ENCODE assay signal across 1 cellular context in the genomic region with DNA sequence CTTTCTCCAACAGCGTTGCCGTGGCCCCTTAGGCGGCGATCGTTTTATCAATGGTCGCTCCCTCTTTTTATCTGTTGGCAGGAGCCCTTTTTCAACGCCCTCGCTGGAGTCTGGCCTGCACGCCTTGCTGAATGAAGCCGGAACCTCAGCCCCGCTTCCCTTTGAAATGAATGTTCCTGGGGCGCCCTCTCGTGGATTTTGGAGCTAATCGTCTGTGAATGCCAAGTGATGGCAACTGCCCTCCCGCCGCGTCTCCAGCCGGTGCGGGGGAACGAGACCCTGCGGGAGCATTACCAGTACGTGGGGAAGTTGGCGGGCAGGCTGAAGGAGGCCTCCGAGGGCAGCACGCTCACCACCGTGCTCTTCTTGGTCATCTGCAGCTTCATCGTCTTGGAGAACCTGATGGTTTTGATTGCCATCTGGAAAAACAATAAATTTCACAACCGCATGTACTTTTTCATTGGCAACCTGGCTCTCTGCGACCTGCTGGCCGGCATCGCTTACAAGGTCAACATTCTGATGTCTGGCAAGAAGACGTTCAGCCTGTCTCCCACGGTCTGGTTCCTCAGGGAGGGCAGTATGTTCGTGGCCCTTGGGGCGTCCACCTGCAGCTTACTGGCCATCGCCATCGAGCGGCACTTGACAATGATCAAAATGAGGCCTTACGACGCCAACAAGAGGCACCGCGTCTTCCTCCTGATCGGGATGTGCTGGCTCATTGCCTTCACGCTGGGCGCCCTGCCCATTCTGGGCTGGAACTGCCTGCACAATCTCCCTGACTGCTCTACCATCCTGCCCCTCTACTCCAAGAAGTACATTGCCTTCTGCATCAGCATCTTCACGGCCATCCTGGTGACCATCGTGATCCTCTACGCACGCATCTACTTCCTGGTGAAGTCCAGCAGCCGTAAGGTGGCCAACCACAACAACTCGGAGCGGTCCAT.
TF ChIP-seq lines count a peak whose summit lies in the region.

No MANE protein-coding gene starts in this region.

TF ChIP-seq in GM23338, 12 proteins besides CTCF, POLR2A, EP300 and RAD21 (continued from another document):
- TF ChIP-seq, protein P1, sequence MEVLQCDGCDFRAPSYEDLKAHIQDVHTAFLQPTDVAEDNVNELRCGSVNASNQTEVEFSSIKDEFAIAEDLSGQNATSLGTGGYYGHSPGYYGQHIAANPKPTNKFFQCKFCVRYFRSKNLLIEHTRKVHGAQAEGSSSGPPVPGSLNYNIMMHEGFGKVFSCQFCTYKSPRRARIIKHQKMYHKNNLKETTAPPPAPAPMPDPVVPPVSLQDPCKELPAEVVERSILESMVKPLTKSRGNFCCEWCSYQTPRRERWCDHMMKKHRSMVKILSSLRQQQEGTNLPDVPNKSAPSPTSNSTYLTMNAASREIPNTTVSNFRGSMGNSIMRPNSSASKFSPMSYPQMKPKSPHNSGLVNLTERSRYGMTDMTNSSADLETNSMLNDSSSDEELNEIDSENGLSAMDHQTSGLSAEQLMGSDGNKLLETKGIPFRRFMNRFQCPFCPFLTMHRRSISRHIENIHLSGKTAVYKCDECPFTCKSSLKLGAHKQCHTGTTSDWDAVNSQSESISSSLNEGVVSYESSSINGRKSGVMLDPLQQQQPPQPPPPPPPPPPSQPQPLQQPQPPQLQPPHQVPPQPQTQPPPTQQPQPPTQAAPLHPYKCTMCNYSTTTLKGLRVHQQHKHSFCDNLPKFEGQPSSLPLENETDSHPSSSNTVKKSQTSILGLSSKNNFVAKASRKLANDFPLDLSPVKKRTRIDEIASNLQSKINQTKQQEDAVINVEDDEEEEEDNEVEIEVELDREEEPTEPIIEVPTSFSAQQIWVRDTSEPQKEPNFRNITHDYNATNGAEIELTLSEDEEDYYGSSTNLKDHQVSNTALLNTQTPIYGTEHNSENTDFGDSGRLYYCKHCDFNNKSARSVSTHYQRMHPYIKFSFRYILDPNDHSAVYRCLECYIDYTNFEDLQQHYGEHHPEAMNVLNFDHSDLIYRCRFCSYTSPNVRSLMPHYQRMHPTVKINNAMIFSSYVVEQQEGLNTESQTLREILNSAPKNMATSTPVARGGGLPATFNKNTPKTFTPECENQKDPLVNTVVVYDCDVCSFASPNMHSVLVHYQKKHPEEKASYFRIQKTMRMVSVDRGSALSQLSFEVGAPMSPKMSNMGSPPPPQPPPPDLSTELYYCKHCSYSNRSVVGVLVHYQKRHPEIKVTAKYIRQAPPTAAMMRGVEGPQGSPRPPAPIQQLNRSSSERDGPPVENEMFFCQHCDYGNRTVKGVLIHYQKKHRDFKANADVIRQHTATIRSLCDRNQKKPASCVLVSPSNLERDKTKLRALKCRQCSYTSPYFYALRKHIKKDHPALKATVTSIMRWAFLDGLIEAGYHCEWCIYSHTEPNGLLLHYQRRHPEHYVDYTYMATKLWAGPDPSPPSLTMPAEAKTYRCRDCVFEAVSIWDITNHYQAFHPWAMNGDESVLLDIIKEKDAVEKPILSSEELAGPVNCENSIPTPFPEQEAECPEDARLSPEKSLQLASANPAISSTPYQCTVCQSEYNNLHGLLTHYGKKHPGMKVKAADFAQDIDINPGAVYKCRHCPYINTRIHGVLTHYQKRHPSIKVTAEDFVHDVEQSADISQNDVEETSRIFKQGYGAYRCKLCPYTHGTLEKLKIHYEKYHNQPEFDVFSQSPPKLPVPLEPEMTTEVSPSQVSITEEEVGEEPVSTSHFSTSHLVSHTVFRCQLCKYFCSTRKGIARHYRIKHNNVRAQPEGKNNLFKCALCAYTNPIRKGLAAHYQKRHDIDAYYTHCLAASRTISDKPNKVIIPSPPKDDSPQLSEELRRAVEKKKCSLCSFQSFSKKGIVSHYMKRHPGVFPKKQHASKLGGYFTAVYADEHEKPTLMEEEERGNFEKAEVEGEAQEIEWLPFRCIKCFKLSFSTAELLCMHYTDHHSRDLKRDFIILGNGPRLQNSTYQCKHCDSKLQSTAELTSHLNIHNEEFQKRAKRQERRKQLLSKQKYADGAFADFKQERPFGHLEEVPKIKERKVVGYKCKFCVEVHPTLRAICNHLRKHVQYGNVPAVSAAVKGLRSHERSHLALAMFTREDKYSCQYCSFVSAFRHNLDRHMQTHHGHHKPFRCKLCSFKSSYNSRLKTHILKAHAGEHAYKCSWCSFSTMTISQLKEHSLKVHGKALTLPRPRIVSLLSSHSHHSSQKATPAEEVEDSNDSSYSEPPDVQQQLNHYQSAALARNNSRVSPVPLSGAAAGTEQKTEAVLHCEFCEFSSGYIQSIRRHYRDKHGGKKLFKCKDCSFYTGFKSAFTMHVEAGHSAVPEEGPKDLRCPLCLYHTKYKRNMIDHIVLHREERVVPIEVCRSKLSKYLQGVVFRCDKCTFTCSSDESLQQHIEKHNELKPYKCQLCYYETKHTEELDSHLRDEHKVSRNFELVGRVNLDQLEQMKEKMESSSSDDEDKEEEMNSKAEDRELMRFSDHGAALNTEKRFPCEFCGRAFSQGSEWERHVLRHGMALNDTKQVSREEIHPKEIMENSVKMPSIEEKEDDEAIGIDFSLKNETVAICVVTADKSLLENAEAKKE (CRISPR knock-in tag; IDR thresholded peaks at IDR 0.05) = no peak
- no peak for TF ChIP-seq JUNB (IDR thresholded peaks at IDR 0.05; ENCODE audit: unreplicated experiment)
- TF ChIP-seq EZH2 (IDR thresholded peaks at IDR 0.05; ENCODE audit: low read depth, unreplicated experiment) = no peak
- no peak for TF ChIP-seq EZH2phosphoT487 (IDR thresholded peaks at IDR 0.05; ENCODE audit: unreplicated experiment)
- no peak for TF ChIP-seq ZNF114 (CRISPR knock-in tag; IDR thresholded peaks at IDR 0.05)
- TF ChIP-seq ZNF331 (CRISPR knock-in tag; IDR thresholded peaks at IDR 0.05; ENCODE audit: low read depth) = no peak
- no peak for TF ChIP-seq STAT1 (IDR thresholded peaks at IDR 0.05; ENCODE audit: unreplicated experiment)
- no peak for TF ChIP-seq POLR2AphosphoS5 (IDR thresholded peaks at IDR 0.05; ENCODE audit: low read depth)
- TF ChIP-seq CREB1 (CRISPR knock-in tag; IDR thresholded peaks at IDR 0.05; ENCODE audit: low read depth) = no peak
